ENCODE assay signal across 1 cellular context in the genomic region with DNA sequence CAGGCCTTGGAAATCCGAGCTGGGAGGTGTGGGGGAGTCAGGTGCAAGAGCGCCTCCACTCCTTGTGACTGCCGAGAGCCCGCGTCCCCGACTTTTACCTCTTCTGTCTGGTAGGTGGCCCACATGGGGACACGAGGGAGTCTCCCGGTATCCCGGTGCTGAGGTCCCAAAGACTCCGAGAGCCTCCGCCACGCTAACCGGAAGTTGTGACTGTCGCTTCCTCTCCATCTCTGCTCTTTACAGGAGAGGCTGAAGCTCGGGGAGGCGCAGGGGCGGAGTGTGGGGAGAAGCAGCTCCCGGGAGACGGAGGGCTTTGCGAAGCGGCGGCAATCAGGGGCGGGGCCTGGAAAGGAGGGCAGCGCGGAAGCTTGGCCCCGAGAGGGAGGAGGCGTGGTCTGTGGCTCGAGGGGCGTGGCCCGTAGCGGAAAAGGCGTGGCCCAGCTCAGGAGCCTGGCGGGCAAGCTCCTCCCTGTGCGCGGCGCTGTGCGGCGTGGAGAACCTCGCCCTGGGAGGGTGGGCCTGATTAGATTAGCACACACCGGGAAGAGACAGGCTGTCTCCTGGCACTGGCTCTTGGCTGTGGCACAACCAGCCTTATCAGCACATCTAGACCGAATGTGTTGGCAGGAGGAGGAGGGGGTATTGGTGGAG.
TF ChIP-seq lines count a peak whose summit lies in the region.

No MANE protein-coding gene starts in this region.

TF ChIP-seq in K562, 482 proteins besides CTCF, POLR2A, EP300 and RAD21 (continued from another document):
- peak; percentile 76 for TF ChIP-seq MGA (IDR thresholded peaks at IDR 0.05)
- peak in 1 of 3 experiments; percentile 74; a peak in 2 of 6 replicates for TF ChIP-seq ZBTB11 (CRISPR knock-in tag; IDR thresholded peaks at IDR 0.05)
- peak; percentile 76 to 81 for TF ChIP-seq NRF1 (conservative IDR thresholded peaks at IDR 0.05 in 1 of 2, IDR thresholded peaks at IDR 0.05 in 1 of 2)
- TF ChIP-seq, protein P1, sequence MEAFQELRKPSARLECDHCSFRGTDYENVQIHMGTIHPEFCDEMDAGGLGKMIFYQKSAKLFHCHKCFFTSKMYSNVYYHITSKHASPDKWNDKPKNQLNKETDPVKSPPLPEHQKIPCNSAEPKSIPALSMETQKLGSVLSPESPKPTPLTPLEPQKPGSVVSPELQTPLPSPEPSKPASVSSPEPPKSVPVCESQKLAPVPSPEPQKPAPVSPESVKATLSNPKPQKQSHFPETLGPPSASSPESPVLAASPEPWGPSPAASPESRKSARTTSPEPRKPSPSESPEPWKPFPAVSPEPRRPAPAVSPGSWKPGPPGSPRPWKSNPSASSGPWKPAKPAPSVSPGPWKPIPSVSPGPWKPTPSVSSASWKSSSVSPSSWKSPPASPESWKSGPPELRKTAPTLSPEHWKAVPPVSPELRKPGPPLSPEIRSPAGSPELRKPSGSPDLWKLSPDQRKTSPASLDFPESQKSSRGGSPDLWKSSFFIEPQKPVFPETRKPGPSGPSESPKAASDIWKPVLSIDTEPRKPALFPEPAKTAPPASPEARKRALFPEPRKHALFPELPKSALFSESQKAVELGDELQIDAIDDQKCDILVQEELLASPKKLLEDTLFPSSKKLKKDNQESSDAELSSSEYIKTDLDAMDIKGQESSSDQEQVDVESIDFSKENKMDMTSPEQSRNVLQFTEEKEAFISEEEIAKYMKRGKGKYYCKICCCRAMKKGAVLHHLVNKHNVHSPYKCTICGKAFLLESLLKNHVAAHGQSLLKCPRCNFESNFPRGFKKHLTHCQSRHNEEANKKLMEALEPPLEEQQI (IDR thresholded peaks at IDR 0.05): no peak
- peak; percentile 31; the same call in 1 of the 2 replicates for TF ChIP-seq GABPB1 (CRISPR knock-in tag; IDR thresholded peaks at IDR 0.05)
- TF ChIP-seq, protein P2, sequence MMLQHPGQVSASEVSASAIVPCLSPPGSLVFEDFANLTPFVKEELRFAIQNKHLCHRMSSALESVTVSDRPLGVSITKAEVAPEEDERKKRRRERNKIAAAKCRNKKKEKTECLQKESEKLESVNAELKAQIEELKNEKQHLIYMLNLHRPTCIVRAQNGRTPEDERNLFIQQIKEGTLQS (IDR thresholded peaks at IDR 0.05): no peak
- TF ChIP-seq, protein P2 (CRISPR knock-in tag; conservative IDR thresholded peaks at IDR 0.05): no peak
- peak; percentile 15; the same call in 1 of the 2 replicates for TF ChIP-seq RNF2 (IDR thresholded peaks at IDR 0.05)
- TF ChIP-seq ARNT (IDR thresholded peaks at IDR 0.05): no peak
- TF ChIP-seq TAF7 (tag; IDR thresholded peaks at IDR 0.05): peak; percentile 95
- peak; percentile 49 for TF ChIP-seq TBP (optimal IDR thresholded peaks at IDR 0.05; ENCODE audit: low read depth, low read length)
TF ChIP-seq in K562: peak in this region for 37.
